20 cellular contexts compared by ENCODE assay signal in genomic region chr4:55927776-55928437, GRCh38.
"Had no signal": no experiment of that assay in that cellular context is flagged by ENCODE, and none has a peak within 500 bp of the region (broad histone marks: within the 10 kb centered on the region; RNA-seq: fewer than 3 reads in every experiment).

No MANE protein-coding gene starts in this region.

- H3K27ac Mint-ChIP-seq: activated CD4-positive, alpha-beta T cell treated with anti-CD3 and anti-CD28 coated beads for 36 hours; activated naive CD8-positive, alpha-beta T cell treated with anti-CD3 and anti-CD28 coated beads for 36 hours; effector memory CD8-positive, alpha-beta T cell; immature natural killer cell; natural killer cell; stimulated activated memory B cell treated with anti-CD40 and anti-IgM and Interleukin-4, amounts not matched to agents 10 μg/mL and 1 μg/mL and 100 μg/mL, for 72 hours; T-helper 1 cell treated with Interleukin-12 subunit alpha and Interleukin-12 subunit beta and Interleukin-4 antibody, amounts not matched to agents 30 μg/mL and 1 μg/mL, for 36 hours; WTC11 had no signal

- ATAC-seq: activated CD4-positive, alpha-beta T cell treated with anti-CD3 and anti-CD28 coated beads for 36 hours; effector memory CD8-positive, alpha-beta T cell; heart right ventricle; natural killer cell; stimulated activated memory B cell treated with anti-CD40 and anti-IgM and Interleukin-4, amounts not matched to agents 10 μg/mL and 1 μg/mL and 100 μg/mL, for 72 hours; WTC11 had no signal

- H3K36me3 Mint-ChIP-seq: activated naive CD8-positive, alpha-beta T cell treated with anti-CD3 and anti-CD28 coated beads for 36 hours; immature natural killer cell; natural killer cell; stimulated activated memory B cell treated with anti-CD40 and anti-IgM and Interleukin-4, amounts not matched to agents 10 μg/mL and 1 μg/mL and 100 μg/mL, for 72 hours; WTC11 had no signal

- H3K36me3 ChIP-seq: esophagus squamous epithelium, heart right ventricle, neutrophil, spleen, thoracic aorta, upper lobe of left lung had no signal

- H3K9me3 Mint-ChIP-seq: activated naive CD8-positive, alpha-beta T cell treated with anti-CD3 and anti-CD28 coated beads for 36 hours; effector memory CD8-positive, alpha-beta T cell; immature natural killer cell; natural killer cell; stimulated activated memory B cell treated with anti-CD40 and anti-IgM and Interleukin-4, amounts not matched to agents 10 μg/mL and 1 μg/mL and 100 μg/mL, for 72 hours; T-helper 1 cell treated with Interleukin-12 subunit alpha and Interleukin-12 subunit beta and Interleukin-4 antibody, amounts not matched to agents 30 μg/mL and 1 μg/mL, for 36 hours had no signal

- H3K4me3 Mint-ChIP-seq: activated CD4-positive, alpha-beta T cell treated with anti-CD3 and anti-CD28 coated beads for 36 hours; activated naive CD8-positive, alpha-beta T cell treated with anti-CD3 and anti-CD28 coated beads for 36 hours; effector memory CD8-positive, alpha-beta T cell; immature natural killer cell; natural killer cell; stimulated activated memory B cell treated with anti-CD40 and anti-IgM and Interleukin-4, amounts not matched to agents 10 μg/mL and 1 μg/mL and 100 μg/mL, for 72 hours; T-helper 1 cell treated with Interleukin-12 subunit alpha and Interleukin-12 subunit beta and Interleukin-4 antibody, amounts not matched to agents 30 μg/mL and 1 μg/mL, for 36 hours; WTC11 had no signal

- H3K27me3 ChIP-seq: esophagus squamous epithelium, heart right ventricle, spleen, upper lobe of left lung had no signal

- H3K9me3 ChIP-seq: esophagus squamous epithelium, neutrophil, thoracic aorta had no signal

- H3K27me3 Mint-ChIP-seq: activated CD4-positive, alpha-beta T cell treated with anti-CD3 and anti-CD28 coated beads for 36 hours; activated naive CD8-positive, alpha-beta T cell treated with anti-CD3 and anti-CD28 coated beads for 36 hours; effector memory CD8-positive, alpha-beta T cell; stimulated activated memory B cell treated with anti-CD40 and anti-IgM and Interleukin-4, amounts not matched to agents 10 μg/mL and 1 μg/mL and 100 μg/mL, for 72 hours had no signal

- H3K27ac ChIP-seq: esophagus squamous epithelium, heart right ventricle, neutrophil, spleen, thoracic aorta, upper lobe of left lung had no signal

- DNase-seq: activated CD4-positive, alpha-beta T cell treated with anti-CD3 and anti-CD28 coated beads for 36 hours; activated CD4-positive, alpha-beta T cell treated with anti-CD3 and anti-CD28 coated beads, Interleukin-2, amount 50 U/mL, for 48 hours; activated gamma-delta T cell treated with Interleukin-2 at 50 U/mL for 16 hours; activated naive CD8-positive, alpha-beta T cell treated with anti-CD3 and anti-CD28 coated beads for 36 hours; amygdala; effector memory CD8-positive, alpha-beta T cell; esophagus squamous epithelium; heart right ventricle; immature natural killer cell; kidney glomerular epithelial cell; natural killer cell; retina; spleen; stimulated activated CD4-positive, alpha-beta T cell treated with anti-CD3 and anti-CD28 coated beads, Interleukin-4, amount 100 ng/mL, for 4 hours; upper lobe of left lung had no signal

- H3K4me1 ChIP-seq: upper lobe of left lung had no signal

- H3K4me3 ChIP-seq: esophagus squamous epithelium, heart right ventricle, spleen, thoracic aorta, upper lobe of left lung had no signal

- H3K4me1 Mint-ChIP-seq: activated naive CD8-positive, alpha-beta T cell treated with anti-CD3 and anti-CD28 coated beads for 36 hours; immature natural killer cell; natural killer cell had no signal
